1 cellular context compared by ENCODE assay signal in genomic region chr15:48925714-48926223, GRCh38.
TF ChIP-seq lines count a peak whose summit lies in the region.

No MANE protein-coding gene starts in this region.

TF ChIP-seq in K562, 482 proteins besides CTCF, POLR2A, EP300 and RAD21 (continued from another document and continues in another):
- TF ChIP-seq YY1 (IDR thresholded peaks at IDR 0.05; ENCODE audit: borderline replicate concordance in 1 of 3, control insufficient read depth in 1 of 3, extremely low read depth in 1 of 3, insufficient read depth in 3 of 3, insufficient read length in 1 of 3, insufficient replicate concordance in 2 of 3, low read depth in 1 of 3, low read length in 2 of 3) (no peak), ILF3 (IDR thresholded peaks at IDR 0.05; ENCODE audit: borderline replicate concordance) (no peak), XRCC5 (IDR thresholded peaks at IDR 0.05; ENCODE audit: low read depth, low read length) (no peak), GATA2 (CRISPR knock-in tag; IDR thresholded peaks at IDR 0.05) (no peak), RBM22 (IDR thresholded peaks at IDR 0.05; ENCODE audit: low read depth, low read length, poor library complexity, severe bottlenecking) (no peak), ZFP36 (IDR thresholded peaks at IDR 0.05; ENCODE audit: low read depth, low read length, partially characterized antibody) (peak; percentile 18), ZNF212 (CRISPR knock-in tag; IDR thresholded peaks at IDR 0.05) (no peak), PHB (CRISPR knock-in tag; IDR thresholded peaks at IDR 0.05) (no peak), FOXK2 (conservative IDR thresholded peaks at IDR 0.05 in 1 of 2, IDR thresholded peaks at IDR 0.05 in 1 of 2; ENCODE audit: low read depth in 2 of 2) (peak; percentile 67 to 79; a peak in 3 of 4 replicates), TRIM24 (IDR thresholded peaks at IDR 0.05) (peak; percentile 79 to 90), NFE2L1 (tag; IDR thresholded peaks at IDR 0.05; ENCODE audit: borderline replicate concordance, low read depth) (no peak), MAFK (IDR thresholded peaks at IDR 0.05; ENCODE audit: low read length) (no peak), ZNF121 (CRISPR knock-in tag; conservative IDR thresholded peaks at IDR 0.05) (no peak), ZNF318 (IDR thresholded peaks at IDR 0.05; ENCODE audit: borderline replicate concordance in 1 of 2, low read depth in 1 of 2) (peak in 1 of 2 experiments; percentile 88; a peak in 2 of 4 replicates), IFI16 (CRISPR knock-in tag; IDR thresholded peaks at IDR 0.05) (no peak), MYC (IDR thresholded peaks at IDR 0.05; ENCODE audit: low read depth, low read length) (no peak), MYC (CRISPR knock-in tag; IDR thresholded peaks at IDR 0.05; ENCODE audit: borderline replicate concordance, low read depth) (no peak), ZNF449 (CRISPR knock-in tag; IDR thresholded peaks at IDR 0.05) (no peak), ZNF280A (IDR thresholded peaks at IDR 0.05; ENCODE audit: low read depth, partially characterized antibody) (no peak), TBL1XR1 (IDR thresholded peaks at IDR 0.05; ENCODE audit: low read length in 2 of 2) (no peak), HNRNPLL (IDR thresholded peaks at IDR 0.05; ENCODE audit: low read depth, low read length, poor library complexity, severe bottlenecking) (no peak), TBP (optimal IDR thresholded peaks at IDR 0.05; ENCODE audit: low read depth, low read length) (no peak), DEAF1 (CRISPR knock-in tag; IDR thresholded peaks at IDR 0.05) (no peak), NEUROD1 (IDR thresholded peaks at IDR 0.05; ENCODE audit: borderline replicate concordance, low read depth, low read length, partially characterized antibody) (peak; percentile 52), FOXA3 (CRISPR knock-in tag; conservative IDR thresholded peaks at IDR 0.05 in 1 of 2, IDR thresholded peaks at IDR 0.05 in 1 of 2) (peak; percentile 22 to 51; a peak in 2 of 4 replicates), NCOA4 (IDR thresholded peaks at IDR 0.05; ENCODE audit: partially characterized antibody) (no peak), ZNF76 (CRISPR knock-in tag; IDR thresholded peaks at IDR 0.05; ENCODE audit: borderline replicate concordance) (no peak), JUN (IDR thresholded peaks at IDR 0.05; ENCODE audit: borderline replicate concordance, low read depth, low read length) (peak; percentile 98), JUN (CRISPR knock-in tag; IDR thresholded peaks at IDR 0.05; ENCODE audit: borderline replicate concordance) (no peak), PATZ1 (CRISPR knock-in tag; IDR thresholded peaks at IDR 0.05; ENCODE audit: borderline replicate concordance) (no peak), SMARCC2 (IDR thresholded peaks at IDR 0.05; ENCODE audit: low read depth) (peak; percentile 72; the same call in 1 of the 2 replicates), ZBTB8A (IDR thresholded peaks at IDR 0.05; ENCODE audit: partially characterized antibody) (no peak), SRSF3 (IDR thresholded peaks at IDR 0.05; ENCODE audit: insufficient read depth, low read length) (no peak), HDAC8 (tag; IDR thresholded peaks at IDR 0.05) (no peak), ZNF695 (CRISPR knock-in tag; IDR thresholded peaks at IDR 0.05) (no peak), KAT2B (IDR thresholded peaks at IDR 0.05; ENCODE audit: low read depth, low read length) (no peak), HDAC1 (IDR thresholded peaks at IDR 0.05) (peak in 1 of 2 experiments; percentile 59; a peak in 2 of 4 replicates), TFAM (CRISPR knock-in tag; conservative IDR thresholded peaks at IDR 0.05) (no peak), HEY1 (CRISPR knock-in tag; IDR thresholded peaks at IDR 0.05; ENCODE audit: borderline replicate concordance) (no peak), TCF15 (CRISPR knock-in tag; IDR thresholded peaks at IDR 0.05) (no peak), ZBTB7A (IDR thresholded peaks at IDR 0.05; ENCODE audit: borderline replicate concordance, control insufficient read depth, low read depth, low read length) (no peak), EGR1 (conservative IDR thresholded peaks at IDR 0.05) (no peak), ZNF507 (tag; conservative IDR thresholded peaks at IDR 0.05) (no peak), FOXM1 (IDR thresholded peaks at IDR 0.05; ENCODE audit: low read depth) (no peak), FOXM1 (CRISPR knock-in tag; IDR thresholded peaks at IDR 0.05; ENCODE audit: low read depth) (no peak), STAT5A (IDR thresholded peaks at IDR 0.05; ENCODE audit: borderline replicate concordance, low read length) (no peak), HDAC2 (IDR thresholded peaks at IDR 0.05) (peak; percentile 67; the same call in 1 of the 2 replicates), MITF (IDR thresholded peaks at IDR 0.05) (no peak), NELFE (IDR thresholded peaks at IDR 0.05; ENCODE audit: insufficient read depth, insufficient read length) (no peak), ZNF134 (CRISPR knock-in tag; conservative IDR thresholded peaks at IDR 0.05) (no peak), NR2F6 (CRISPR knock-in tag; IDR thresholded peaks at IDR 0.05) (no peak), ETV1 (tag; conservative IDR thresholded peaks at IDR 0.05; ENCODE audit: low read depth) (0 out of 2 replicates have a peak, but pooled peaks have one; percentile 21), MEIS2 (IDR thresholded peaks at IDR 0.05; ENCODE audit: partially characterized antibody) (peak; percentile 86), MTA3 (IDR thresholded peaks at IDR 0.05; ENCODE audit: borderline replicate concordance) (peak; percentile 78; the same call in 1 of the 2 replicates), MXD1 (CRISPR knock-in tag; IDR thresholded peaks at IDR 0.05; ENCODE audit: borderline replicate concordance, poor library complexity, severe bottlenecking) (no peak)
